ENCODE assay signal across 14 cellular contexts in the genomic region with DNA sequence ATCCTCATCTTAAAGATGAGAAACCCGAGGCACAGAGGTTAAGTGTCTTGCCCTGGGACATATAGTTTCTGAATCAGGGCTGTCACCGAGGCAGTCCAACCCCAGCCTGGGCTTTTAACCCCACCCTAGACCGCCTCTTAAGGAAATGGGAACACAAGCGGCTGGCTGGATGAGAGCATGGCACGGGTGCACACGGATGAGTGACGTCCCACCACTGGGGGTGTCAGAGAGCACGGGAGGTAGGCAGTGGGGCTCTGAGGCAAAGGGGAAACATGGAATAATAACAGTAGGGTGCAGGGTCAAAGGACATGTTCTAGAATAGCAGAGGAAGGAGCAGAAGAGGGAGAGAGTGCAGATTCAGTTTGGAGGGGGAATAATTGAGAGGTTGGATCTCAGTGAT. TPM values are rescaled to one million over a fixed set of nuclear protein-coding genes. Genes with fewer than 3 reads are reported as not detected.
DNase-seq lines count a peak whose midpoint lies in the region; ATAC-seq and TF ChIP-seq lines count a peak whose summit lies in the region.
"Had no signal": no experiment of that assay in that cellular context is flagged by ENCODE, and none has a peak within 500 bp of the region (broad histone marks: within the 10 kb centered on the region; RNA-seq: fewer than 3 reads in every experiment).

No MANE protein-coding gene starts in this region.

- no peak overlapping the region for H3K27ac Mint-ChIP-seq in activated T-helper 2 cell treated with anti-CD3 and anti-CD28 coated beads, Interferon-gamma antibody, Interleukin-2, Interleukin-4, amounts not matched to agents 10 μg/mL and 5 μg/mL and 100 μg/mL, durations not matched to agents 14 hours and 24 hours and 36 hours
- H3K27ac Mint-ChIP-seq: activated naive CD4-positive, alpha-beta T cell treated with anti-CD3 and anti-CD28 coated beads, Interleukin-2, amount 50 U/mL, for 24 hours had no signal

- peaks cover 14% of the 10 kb centered on the region for H3K27me3 Mint-ChIP-seq in activated T-helper 2 cell treated with anti-CD3 and anti-CD28 coated beads, Interferon-gamma antibody, Interleukin-2, Interleukin-4, amounts not matched to agents 10 μg/mL and 5 μg/mL and 100 μg/mL, durations not matched to agents 14 hours and 24 hours and 36 hours (ENCODE audit: low read depth)

- H3K27me3 ChIP-seq in right cardiac atrium (ENCODE audit: control insufficient read depth, insufficient read depth) = no peaks in the 10 kb centered on the region
- peaks cover 40% of the 10 kb centered on the region for H3K27me3 ChIP-seq in PC-3 (ENCODE audit: low read length)

- intact Hi-C loops in right cardiac atrium (cut with DNase I) = no loop called here
- intact Hi-C loops in Right ventricle myocardium inferior (cut with DNase I) = no loop called here
- intact Hi-C loops in PC-3 (cut with micrococcal nuclease) = no loop called here
- intact Hi-C loops in activated T-helper 2 cell treated with anti-CD3 and anti-CD28 coated beads, Interferon-gamma antibody, Interleukin-2, Interleukin-4, amounts not matched to agents 10 μg/mL and 5 μg/mL and 100 μg/mL, durations not matched to agents 14 hours and 24 hours and 36 hours (cut with micrococcal nuclease) = no loop called here

- H3K4me3 Mint-ChIP-seq in activated T-helper 2 cell treated with anti-CD3 and anti-CD28 coated beads, Interferon-gamma antibody, Interleukin-2, Interleukin-4, amounts not matched to agents 10 μg/mL and 5 μg/mL and 100 μg/mL, durations not matched to agents 14 hours and 24 hours and 36 hours (ENCODE audit: low read depth) = no peak overlapping the region
- H3K4me3 Mint-ChIP-seq: activated naive CD4-positive, alpha-beta T cell treated with anti-CD3 and anti-CD28 coated beads, Interleukin-2, amount 50 U/mL, for 24 hours had no signal

- POLR2A ChIA-PET in PC-3 (lab: Charles Lee; ENCODE audit: unreplicated experiment) = no interaction called here

- CTCF ChIA-PET in PC-3 (lab: Charles Lee) = no interaction called here

- no peaks in the 10 kb centered on the region for H3K9me3 Mint-ChIP-seq in activated T-helper 2 cell treated with anti-CD3 and anti-CD28 coated beads, Interferon-gamma antibody, Interleukin-2, Interleukin-4, amounts not matched to agents 10 μg/mL and 5 μg/mL and 100 μg/mL, durations not matched to agents 14 hours and 24 hours and 36 hours
- H3K9me3 Mint-ChIP-seq: activated naive CD4-positive, alpha-beta T cell treated with anti-CD3 and anti-CD28 coated beads, Interleukin-2, amount 50 U/mL, for 24 hours had no signal

- no peak overlapping the region for H3K9ac ChIP-seq in PC-3 (ENCODE audit: low read length)

- H3K4me1 Mint-ChIP-seq in activated T-helper 2 cell treated with anti-CD3 and anti-CD28 coated beads, Interferon-gamma antibody, Interleukin-2, Interleukin-4, amounts not matched to agents 10 μg/mL and 5 μg/mL and 100 μg/mL, durations not matched to agents 14 hours and 24 hours and 36 hours (ENCODE audit: low read depth) = no peaks in the 10 kb centered on the region

- H2AFZ ChIP-seq in PC-3 (ENCODE audit: low read length) = no peak overlapping the region

- peak; percentile 27 to 41 for ATAC-seq in right cardiac atrium
- ATAC-seq in Right ventricle myocardium inferior = no peak
- ATAC-seq in PC-3 = no peak
- no peak for ATAC-seq in GM19452 (IDR thresholded peaks at IDR 0.05; ENCODE audit: unreplicated experiment)
- no peak for ATAC-seq in HG03175 (IDR thresholded peaks at IDR 0.05; ENCODE audit: unreplicated experiment)
- ATAC-seq: stimulated activated naive CD8-positive, alpha-beta T cell treated with anti-CD3 and anti-CD28 coated beads, Interleukin-15, Interleukin-2, amounts not matched to agents 100 U/mL and 50 U/mL, for 24 hours had no signal

- H3K4me3 ChIP-seq in right cardiac atrium (ENCODE audit: low read length) = no peak overlapping the region
- no peak overlapping the region for H3K4me3 ChIP-seq in PC-3 (ENCODE audit: low read length)
- H3K4me3 ChIP-seq: skin epidermis had no signal

- H3K79me2 ChIP-seq in PC-3 (ENCODE audit: low read length) = no peaks in the 10 kb centered on the region

- H3K9me3 ChIP-seq in right cardiac atrium (ENCODE audit: control insufficient read depth, low read length) = no peaks in the 10 kb centered on the region
- H3K9me3 ChIP-seq in PC-3 (ENCODE audit: low read length) = no peaks in the 10 kb centered on the region

- no peaks in the 10 kb centered on the region for H4K20me1 ChIP-seq in PC-3 (ENCODE audit: low read length)

- no peaks in the 10 kb centered on the region for H3K36me3 Mint-ChIP-seq in activated T-helper 2 cell treated with anti-CD3 and anti-CD28 coated beads, Interferon-gamma antibody, Interleukin-2, Interleukin-4, amounts not matched to agents 10 μg/mL and 5 μg/mL and 100 μg/mL, durations not matched to agents 14 hours and 24 hours and 36 hours (ENCODE audit: low read depth)
- H3K36me3 Mint-ChIP-seq: activated naive CD4-positive, alpha-beta T cell treated with anti-CD3 and anti-CD28 coated beads, Interleukin-2, amount 50 U/mL, for 24 hours had no signal

- H3K36me3 ChIP-seq in PC-3 (ENCODE audit: low read depth, low read length) = no peaks in the 10 kb centered on the region

- 27% methylated on average over 8 of the region's 8 CpGs for WGBS in right cardiac atrium

- DNase-seq in right cardiac atrium (peak in 1 of 3 donors; percentile 51), Right ventricle myocardium inferior (ENCODE audit: missing footprints) (no peak), PC-3 (no peak), iPS-NIHi11 (ENCODE audit: low spot score) (peak; percentile 78), NCI-H2029 (lab: John Stamatoyannopoulos, UW) (no peak)
- no peak for DNase-seq in activated T-helper 2 cell treated with anti-CD3 and anti-CD28 coated beads, Interferon-gamma antibody, Interleukin-2, Interleukin-4, amounts not matched to agents 10 μg/mL and 5 μg/mL and 100 μg/mL, durations not matched to agents 14 hours and 24 hours and 36 hours (ENCODE audit: low spot score)
- DNase-seq: C1 segment of cervical spinal cord; erythroblast; NCI-H510A; stimulated activated naive CD8-positive, alpha-beta T cell treated with anti-CD3 and anti-CD28 coated beads, Interleukin-15, Interleukin-2, amounts not matched to agents 100 U/mL and 50 U/mL, for 24 hours had no signal

- no peak overlapping the region for H3K4me2 ChIP-seq in PC-3 (ENCODE audit: low read length)

- TF ChIP-seq CTCF in PC-3 (conservative IDR thresholded peaks at IDR 0.05; ENCODE audit: low read depth, low read length) = peak; percentile 18; the same call in 1 of the 2 replicates

- H3K27ac ChIP-seq in right cardiac atrium (ENCODE audit: low read length) = no peak overlapping the region
- no peak overlapping the region for H3K27ac ChIP-seq in PC-3 (ENCODE audit: low read length)

- no peaks in the 10 kb centered on the region for H3K9me2 ChIP-seq in PC-3 (replicated peaks; ENCODE audit: low read length)

- no TSS peak for BruUV-seq in PC-3 (replicated peaks; lab: Mats Ljungman, UMichigan)

- H3F3A ChIP-seq in PC-3 (ENCODE audit: low read length, unreplicated experiment) = no peaks in the 10 kb centered on the region

- H3K4me1 ChIP-seq in right cardiac atrium (ENCODE audit: control insufficient read depth, insufficient read depth, low read length) (peaks cover 1% of the 10 kb centered on the region), PC-3 (ENCODE audit: insufficient read depth, low read length) (no peaks in the 10 kb centered on the region)

RNA-seq across cellular contexts. Expression of a gene that starts 22.3 kb away (rescaled TPM):
- total RNA-seq in right cardiac atrium = 10 to 100 TPM; 13.7 to 45.3 (median 27.3) TPM
- polyA plus RNA-seq in right cardiac atrium = 16.6 TPM
- 21.4 TPM for total RNA-seq in Right ventricle myocardium inferior
- total RNA-seq in PC-3 (2014; rRNA removed) = 3.2 and 3.3 TPM in 2 replicates
- 1.1 and 2.1 TPM in 2 replicates for total RNA-seq in activated T-helper 2 cell treated with anti-CD3 and anti-CD28 coated beads, Interferon-gamma antibody, Interleukin-2, Interleukin-4, amounts not matched to agents 10 μg/mL and 5 μg/mL and 100 μg/mL, durations not matched to agents 14 hours and 24 hours and 36 hours

RNA-seq across cellular contexts. Expression of a gene that starts 50.8 kb away (rescaled TPM):
- 10 to 100 TPM in 3 of 4 donors, 1 to 10 TPM in 1; 7.2 to 16.9 (median 13.6) TPM for total RNA-seq in right cardiac atrium
- polyA plus RNA-seq in right cardiac atrium = 6.9 TPM
- total RNA-seq in Right ventricle myocardium inferior = 8.5 TPM
- total RNA-seq in PC-3 (2014; rRNA removed) = not detected in 2 replicates
- total RNA-seq in activated T-helper 2 cell treated with anti-CD3 and anti-CD28 coated beads, Interferon-gamma antibody, Interleukin-2, Interleukin-4, amounts not matched to agents 10 μg/mL and 5 μg/mL and 100 μg/mL, durations not matched to agents 14 hours and 24 hours and 36 hours = not detected in 2 replicates

Comparison
In these comparisons a context has a peak if more than half of its experiments do, and no peak if none do; other contexts are left out.
1. ATAC-seq: peak in right cardiac atrium (2 of 2); none in Right ventricle myocardium inferior (single experiment), PC-3 (single experiment), GM19452 (single experiment) and HG03175 (single experiment).